Comparison of ENCODE assay signal across 20 cellular contexts in the genomic region with DNA sequence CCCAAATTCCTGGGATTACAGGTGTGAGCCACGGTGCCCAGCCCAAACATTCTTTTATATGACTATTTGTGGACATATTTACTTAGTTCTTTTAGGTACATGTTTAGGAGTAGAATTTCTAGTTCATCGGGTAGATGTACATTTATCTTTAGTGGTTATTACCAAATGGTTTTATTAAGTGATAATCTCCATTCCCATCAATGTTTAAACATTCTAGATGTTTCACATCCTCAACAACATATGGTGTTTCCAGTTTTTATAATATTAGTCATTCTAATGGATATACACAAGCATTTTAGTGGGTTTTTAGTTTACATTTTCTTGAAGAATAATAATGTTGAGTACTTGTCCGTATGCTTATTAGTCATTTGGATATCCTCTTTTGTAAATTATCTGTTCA.
DNase-seq lines count a peak whose midpoint lies in the region; ATAC-seq and TF ChIP-seq lines count a peak whose summit lies in the region.
"Had no signal": no experiment of that assay in that cellular context is flagged by ENCODE, and none has a peak within 500 bp of the region (broad histone marks: within the 10 kb centered on the region; RNA-seq: fewer than 3 reads in every experiment).

No MANE protein-coding gene starts in this region.

- CTCF ChIA-PET in AG04449 (lab: Yijun Ruan, JAX): no interaction called here
- CTCF ChIA-PET in activated CD4-positive, alpha-beta memory T cell treated with anti-CD3 and anti-CD28 coated beads, Interleukin-2, amount 10 ng/mL, durations not matched to agents 7 days and 5 days (lab: Charles Lee): interaction anchor here (0.7 kb wide), 1 partner anchor 112 kb away, joined by 4 read pairs; no protein-coding TSS in a partner anchor
- CTCF ChIA-PET in CD8-positive, alpha-beta T cell (lab: Charles Lee): no interaction called here

- no peak for TF ChIP-seq CTCF in AG04449 (IDR thresholded peaks at IDR 0.05; ENCODE audit: insufficient read depth, low read length, missing control alignments)
- TF ChIP-seq CTCF in CD8-positive, alpha-beta T cell (IDR thresholded peaks at IDR 0.05): no peak

- no peaks in the 10 kb centered on the region for H3K27me3 ChIP-seq in CD8-positive, alpha-beta T cell (ENCODE audit: insufficient read depth, low read length)

- H3K27ac Mint-ChIP-seq in activated CD4-positive, alpha-beta memory T cell treated with anti-CD3 and anti-CD28 coated beads, Interleukin-2, amount 10 ng/mL, durations not matched to agents 7 days and 5 days: no peak overlapping the region
- no peak overlapping the region for H3K27ac Mint-ChIP-seq in CD8-positive, alpha-beta T cell

- ATAC-seq in esophagus mucosa (peak; percentile 20), HG03432 (IDR thresholded peaks at IDR 0.05; ENCODE audit: unreplicated experiment) (no peak)
- no peak for ATAC-seq in CD8-positive, alpha-beta T cell
- ATAC-seq: GM12878 had no signal

- DNase-seq in AG04449 (ENCODE audit: low read depth, low spot score) (peak; percentile 29), ELR (ENCODE audit: low read depth) (peak; percentile 86), M059J (ENCODE audit: low read depth) (peak; percentile 13)
- no peak for DNase-seq in stimulated activated CD4-positive, alpha-beta T cell treated with anti-CD3 and anti-CD28 coated beads, Interleukin-4, amount 100 ng/mL, for 4 hours
- no peak for DNase-seq in activated CD4-positive, alpha-beta memory T cell treated with anti-CD3 and anti-CD28 coated beads, Interleukin-2, amount 10 ng/mL, durations not matched to agents 7 days and 5 days
- no peak for DNase-seq in CD8-positive, alpha-beta T cell
- DNase-seq: 8988T, H7, Kasumi-1, MM.1S, NCI-H1092, NCI-H2029 treated with DMSO at 0.1 percent for 48 hours, NCI-H345, NCI-H526, OCI-M1, SHP77, SK-N-SH had no signal

- peaks cover 15% of the 10 kb centered on the region for H3K4me1 Mint-ChIP-seq in activated CD4-positive, alpha-beta memory T cell treated with anti-CD3 and anti-CD28 coated beads, Interleukin-2, amount 10 ng/mL, durations not matched to agents 7 days and 5 days
- no peaks in the 10 kb centered on the region for H3K4me1 Mint-ChIP-seq in CD8-positive, alpha-beta T cell (ENCODE audit: low read depth)

- no peaks in the 10 kb centered on the region for H3K36me3 ChIP-seq in CD8-positive, alpha-beta T cell (ENCODE audit: insufficient read depth, low read length)

- POLR2A ChIA-PET in AG04449 (lab: Yijun Ruan, JAX): no interaction called here
- POLR2A ChIA-PET in activated CD4-positive, alpha-beta memory T cell treated with anti-CD3 and anti-CD28 coated beads, Interleukin-2, amount 10 ng/mL, durations not matched to agents 7 days and 5 days (lab: Charles Lee): no interaction called here
- POLR2A ChIA-PET in CD8-positive, alpha-beta T cell (lab: Charles Lee): interaction anchor here (0.6 kb wide), 1 partner anchor 254 kb away, joined by 4 read pairs; no protein-coding TSS in a partner anchor

- H3K9me3 ChIP-seq in CD8-positive, alpha-beta T cell (ENCODE audit: low read length): no peaks in the 10 kb centered on the region
- H3K9me3 ChIP-seq: SK-N-SH had no signal

- peaks cover 28% of the 10 kb centered on the region for H3K36me3 Mint-ChIP-seq in activated CD4-positive, alpha-beta memory T cell treated with anti-CD3 and anti-CD28 coated beads, Interleukin-2, amount 10 ng/mL, durations not matched to agents 7 days and 5 days (ENCODE audit: low read depth)
- peaks cover 2% of the 10 kb centered on the region for H3K36me3 Mint-ChIP-seq in CD8-positive, alpha-beta T cell

- H3K4me3 Mint-ChIP-seq in activated CD4-positive, alpha-beta memory T cell treated with anti-CD3 and anti-CD28 coated beads, Interleukin-2, amount 10 ng/mL, durations not matched to agents 7 days and 5 days: no peak overlapping the region
- H3K4me3 Mint-ChIP-seq in CD8-positive, alpha-beta T cell: no peak overlapping the region

- intact Hi-C loops in CD8-positive, alpha-beta T cell (cut with DNase I, micrococcal nuclease): no loop called here

- H3K27ac ChIP-seq in CD8-positive, alpha-beta T cell (ENCODE audit: low read depth, low read length): no peak overlapping the region

- no peaks in the 10 kb centered on the region for H3K27me3 Mint-ChIP-seq in activated CD4-positive, alpha-beta memory T cell treated with anti-CD3 and anti-CD28 coated beads, Interleukin-2, amount 10 ng/mL, durations not matched to agents 7 days and 5 days
- H3K27me3 Mint-ChIP-seq in CD8-positive, alpha-beta T cell (ENCODE audit: low read depth): no peaks in the 10 kb centered on the region

- peaks cover 24% of the 10 kb centered on the region for H3K9me3 Mint-ChIP-seq in activated CD4-positive, alpha-beta memory T cell treated with anti-CD3 and anti-CD28 coated beads, Interleukin-2, amount 10 ng/mL, durations not matched to agents 7 days and 5 days
- H3K9me3 Mint-ChIP-seq in CD8-positive, alpha-beta T cell: peaks cover 9% of the 10 kb centered on the region

- H3K4me3 ChIP-seq in AG04449 (ENCODE audit: low read depth, low read length): no peak overlapping the region
- H3K4me3 ChIP-seq in CD8-positive, alpha-beta T cell (ENCODE audit: low read depth, low read length): no peak overlapping the region
- H3K4me3 ChIP-seq: GM12878 had no signal

- no peaks in the 10 kb centered on the region for H3K4me1 ChIP-seq in CD8-positive, alpha-beta T cell (ENCODE audit: insufficient read depth, low read length)

Comparison
In these comparisons a context has a peak if more than half of its experiments do, and no peak if none do; other contexts are left out.
1. DNase-seq: peak in AG04449 (single experiment), ELR (single experiment) and M059J (single experiment); none in stimulated activated CD4-positive, alpha-beta T cell treated with anti-CD3 and anti-CD28 coated beads, Interleukin-4, amount 100 ng/mL, for 4 hours (0 of 2), activated CD4-positive, alpha-beta memory T cell treated with anti-CD3 and anti-CD28 coated beads, Interleukin-2, amount 10 ng/mL, durations not matched to agents 7 days and 5 days (single experiment) and CD8-positive, alpha-beta T cell (0 of 7).